In genomic region chr12:108313609-108314331, GRCh38 we compare ENCODE assay signal across 10 cellular contexts. TPM values are rescaled to one million over a fixed set of nuclear protein-coding genes. Genes with fewer than 3 reads are reported as not detected.
DNase-seq lines count a peak whose midpoint lies in the region; ATAC-seq and TF ChIP-seq lines count a peak whose summit lies in the region.
"Had no signal": no experiment of that assay in that cellular context is flagged by ENCODE, and none has a peak within 500 bp of the region (broad histone marks: within the 10 kb centered on the region; RNA-seq: fewer than 3 reads in every experiment).

No MANE protein-coding gene starts in this region.

- ATAC-seq in right lobe of liver, result peak; percentile 65 to 76 (median 70)

- H3K36me3 ChIP-seq in ascending aorta, result no peaks in the 10 kb centered on the region
- no peaks in the 10 kb centered on the region for H3K36me3 ChIP-seq in right lobe of liver
- no peaks in the 10 kb centered on the region for H3K36me3 ChIP-seq in tibial artery

- H3K4me3 ChIP-seq in ascending aorta (no peak overlapping the region), right lobe of liver (no peak overlapping the region), tibial artery (no peak overlapping the region)
- H3K4me3 ChIP-seq: GM23248 had no signal

- WGBS in right lobe of liver (ENCODE audit: insufficient coverage, low coverage, low lambda C conversion rate, missing lambda C conversion rate), result 26% methylated on average over 6 of the region's 7 CpGs

- intact Hi-C loops in ascending aorta (cut with DNase I), result loop anchor here (2.0 kb wide), 1 partner anchor 35 kb away; no protein-coding TSS in a partner anchor
- intact Hi-C loops in right lobe of liver (cut with DNase I), result no loop called here
- intact Hi-C loops in tibial artery (cut with DNase I; ENCODE audit: low total_unique reads), result no loop called here

- TF ChIP-seq CTCF in ascending aorta (IDR thresholded peaks at IDR 0.05) (no peak), right lobe of liver (IDR thresholded peaks at IDR 0.05) (no peak), tibial artery (IDR thresholded peaks at IDR 0.05) (no peak), GM10266 (IDR thresholded peaks at IDR 0.05; ENCODE audit: control insufficient read depth, insufficient read depth, low read depth, missing control alignments) (no peak)

- DNase-seq in activated effector memory CD4-positive, alpha-beta T cell treated with Interleukin-2 at 50 U/mL for 16 hours, result peak; percentile 35
- no peak for DNase-seq in activated effector memory CD4-positive, alpha-beta T cell treated with anti-CD3 and anti-CD28 coated beads, Interleukin-2, amount 50 U/mL, for 16 hours
- DNase-seq in ascending aorta (ENCODE audit: low spot score in 2 of 2), result no peak
- DNase-seq in right lobe of liver, result peak in 1 of 3 donors; percentile 43
- DNase-seq in tibial artery, result no peak
- no peak for DNase-seq in T-helper 9 cell
- no peak for DNase-seq in GM10266 (ENCODE audit: extremely low spot score)
- DNase-seq in glomerular visceral epithelial cell (ENCODE audit: extremely low spot score), result no peak
- DNase-seq: NCI-H524 had no signal

- H3K27me3 ChIP-seq in ascending aorta, result no peaks in the 10 kb centered on the region
- H3K27me3 ChIP-seq in right lobe of liver, result no peaks in the 10 kb centered on the region
- no peaks in the 10 kb centered on the region for H3K27me3 ChIP-seq in tibial artery

- H3K9me3 ChIP-seq in ascending aorta, result no peaks in the 10 kb centered on the region
- H3K9me3 ChIP-seq in right lobe of liver, result no peaks in the 10 kb centered on the region
- H3K9me3 ChIP-seq in tibial artery, result no peaks in the 10 kb centered on the region

- peaks cover 13 to 60% of the 10 kb centered on the region in 2 donors for H3K4me1 ChIP-seq in ascending aorta
- H3K4me1 ChIP-seq in right lobe of liver, result peaks cover 0 to 5% (median 0%) of the 10 kb centered on the region in 4 donors
- peaks cover 0 to 75% (median 42%) of the 10 kb centered on the region in 4 donors for H3K4me1 ChIP-seq in tibial artery

- peak overlapping the region; percentile 54 to 84 for H3K27ac ChIP-seq in ascending aorta
- peak overlapping the region in 2 of 3 donors; percentile 50 to 53 for H3K27ac ChIP-seq in right lobe of liver
- peak overlapping the region; percentile 67 to 83 for H3K27ac ChIP-seq in tibial artery
- H3K27ac ChIP-seq: GM23248 had no signal

- no peak for TF ChIP-seq POLR2A in right lobe of liver (IDR thresholded peaks at IDR 0.05)

RNA-seq across cellular contexts. Expression of gene CMKLR1, which starts 25.3 kb away (rescaled TPM):
- total RNA-seq in ascending aorta (45.3 TPM), right lobe of liver (1 to 10 TPM; 1.5 to 8.2 (median 4.2) TPM)
